In the genomic region with DNA sequence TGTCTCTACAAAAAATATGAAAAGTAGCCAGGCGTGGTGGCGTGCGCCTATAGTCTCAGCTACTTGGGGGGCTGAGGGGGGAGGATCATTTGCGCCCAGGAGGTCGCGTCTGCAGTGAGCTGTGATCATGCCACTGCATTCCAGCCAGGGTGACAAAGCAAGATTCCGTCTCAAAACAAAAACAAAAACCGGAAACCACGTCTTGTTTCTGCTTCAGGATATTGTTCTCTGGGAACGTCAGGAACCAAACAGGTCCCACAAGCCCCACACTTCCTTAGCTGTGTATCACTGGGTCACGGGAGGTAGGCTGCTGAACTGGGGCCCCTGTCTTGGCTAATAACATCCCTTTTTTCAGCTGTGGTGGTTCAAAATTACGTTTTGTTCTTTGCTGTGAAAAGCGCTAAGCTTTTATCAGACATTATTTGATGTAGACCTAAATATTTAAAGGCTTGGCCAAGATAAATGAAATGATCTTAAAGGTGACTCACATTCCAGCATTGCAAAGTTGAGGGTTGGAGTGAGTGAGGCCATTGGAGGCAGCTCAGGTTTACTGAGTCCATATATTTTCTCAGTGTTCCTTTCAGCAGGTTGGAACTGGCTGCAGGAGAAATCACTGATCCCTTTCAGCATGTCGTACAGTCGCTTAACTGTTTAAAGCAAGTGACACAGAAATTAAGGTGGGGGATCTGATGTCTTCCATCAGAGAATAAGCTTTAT, we compare ENCODE assay signal across 9 cellular contexts. TPM values are rescaled to one million over a fixed set of nuclear protein-coding genes. Genes with fewer than 3 reads are reported as not detected.
DNase-seq lines count a peak whose midpoint lies in the region; ATAC-seq, FAIRE-seq and TF ChIP-seq lines count a peak whose summit lies in the region.
"Had no signal": no experiment of that assay in that cellular context is flagged by ENCODE, and none has a peak within 500 bp of the region (broad histone marks: within the 10 kb centered on the region; RNA-seq: fewer than 3 reads in every experiment).

No MANE protein-coding gene starts in this region.

- no peaks in the 10 kb centered on the region for H3K9me1 ChIP-seq in endothelial cell of umbilical vein (replicated peaks; ENCODE audit: control insufficient read depth, extremely low read depth, insufficient read depth, low read length)

- peak in 4 of 5 donors; percentile 32 to 65 (median 60) for DNase-seq in heart left ventricle
- no peak for DNase-seq in Right ventricle myocardium inferior (ENCODE audit: missing footprints)
- peak; percentile 98 for DNase-seq in endothelial cell of umbilical vein (ENCODE audit: low read depth, low spot score)
- DNase-seq in mesothelial cell of epicardium (ENCODE audit: low spot score in 2 of 2, unreplicated experiment in 2 of 2), result no peak
- DNase-seq in vagina (ENCODE audit: extremely low spot score in 2 of 2), result no peak
- DNase-seq in omental fat pad (ENCODE audit: low spot score), result no peak
- DNase-seq in RKO (ENCODE audit: low spot score), result no peak
- DNase-seq: NCI-H748 treated with DMSO at 0.1 percent for 48 hours had no signal

- FAIRE-seq in endothelial cell of umbilical vein (lab: Jason Lieb, UNC), result peak; percentile 96

- peak overlapping the region; percentile 9 for H3K4me2 ChIP-seq in endothelial cell of umbilical vein (ENCODE audit: insufficient read depth, low read length)

- CTCF ChIA-PET in endothelial cell of umbilical vein (lab: Charles Lee), result interaction anchor here (0.7 to 3.0 kb wide), 17 partner anchors 9 to 84 kb away, joined by 3 to 25 read pairs (median 4); a partner anchor contains a TSS

- 54 to 69% (median 60%) methylated on average over 15 of the region's 15 CpGs for WGBS in heart left ventricle, 4 donors

- H3K4me1 Mint-ChIP-seq in mesothelial cell of epicardium, result peaks cover 28% of the 10 kb centered on the region

- ATAC-seq in heart left ventricle (peak; percentile 45 to 77 (median 56)), Right ventricle myocardium inferior (no peak), omental fat pad (ENCODE audit: low FRiP score) (no peak), HG02588 (IDR thresholded peaks at IDR 0.05; ENCODE audit: unreplicated experiment) (no peak)

- H3K27ac ChIP-seq in heart left ventricle, result peak overlapping the region; percentile 75 to 96 (median 87)
- H3K27ac ChIP-seq in endothelial cell of umbilical vein (ENCODE audit: insufficient read depth, low read depth, low read length), result peak overlapping the region; percentile 98
- peak overlapping the region; percentile 53 for H3K27ac ChIP-seq in vagina

- no peaks in the 10 kb centered on the region for H3K27me3 Mint-ChIP-seq in mesothelial cell of epicardium (ENCODE audit: low read depth)

- no peaks in the 10 kb centered on the region for H3K9me3 ChIP-seq in heart left ventricle
- no peaks in the 10 kb centered on the region for H3K9me3 ChIP-seq in endothelial cell of umbilical vein (replicated peaks; ENCODE audit: control insufficient read depth, insufficient read depth, low read length)
- no peaks in the 10 kb centered on the region for H3K9me3 ChIP-seq in vagina

- no peak overlapping the region for H2AFZ ChIP-seq in endothelial cell of umbilical vein (ENCODE audit: low read depth, low read length)

- H3K27me3 ChIP-seq in heart left ventricle (no peaks in the 10 kb centered on the region), endothelial cell of umbilical vein (ENCODE audit: control insufficient read depth in 2 of 2, insufficient read depth in 2 of 2, low read length in 2 of 2) (no peaks in the 10 kb centered on the region), vagina (no peaks in the 10 kb centered on the region)

- peak overlapping the region; percentile 50 for H3K27ac Mint-ChIP-seq in mesothelial cell of epicardium

- dilution Hi-C loops in endothelial cell of umbilical vein (cut with MboI; ENCODE audit: extremely low pct_ligation_motif_present, low sequenced_read_pairs), result no loop called here

- H3K79me2 ChIP-seq in endothelial cell of umbilical vein (ENCODE audit: control insufficient read depth, insufficient read depth, low read length), result peaks cover 6% of the 10 kb centered on the region

- no peaks in the 10 kb centered on the region for H3K36me3 Mint-ChIP-seq in mesothelial cell of epicardium

- H3K36me3 ChIP-seq in heart left ventricle (no peaks in the 10 kb centered on the region), endothelial cell of umbilical vein (ENCODE audit: control insufficient read depth in 2 of 2, extremely low read depth in 1 of 2, insufficient read depth in 2 of 2, low read length in 2 of 2) (no peaks in the 10 kb centered on the region), vagina (no peaks in the 10 kb centered on the region)

- BruUV-seq in endothelial cell of umbilical vein (replicated peaks; lab: Mats Ljungman, UMichigan), result TSS peak; percentile 6

- peaks cover 0 to 86% (median 52%) of the 10 kb centered on the region in 12 donors for H3K4me1 ChIP-seq in heart left ventricle
- H3K4me1 ChIP-seq in endothelial cell of umbilical vein (ENCODE audit: control insufficient read depth, extremely low read depth, insufficient read depth, low read length), result peaks cover 63% of the 10 kb centered on the region
- H3K4me1 ChIP-seq in vagina, result peaks cover 25% of the 10 kb centered on the region

- TF ChIP-seq POLR2A in heart left ventricle (IDR thresholded peaks at IDR 0.05) (no peak), endothelial cell of umbilical vein (IDR thresholded peaks at IDR 0.05; ENCODE audit: low read depth, low read length) (peak; percentile 90), vagina (IDR thresholded peaks at IDR 0.05) (no peak)

- TF ChIP-seq CTCF in heart left ventricle (IDR thresholded peaks at IDR 0.05), result no peak
- TF ChIP-seq CTCF in endothelial cell of umbilical vein (IDR thresholded peaks at IDR 0.05; ENCODE audit: extremely low read depth in 1 of 2, insufficient read depth in 1 of 2, low read depth in 1 of 2, low read length in 2 of 2), result no peak
- no peak for TF ChIP-seq CTCF in mesothelial cell of epicardium (IDR thresholded peaks at IDR 0.05; ENCODE audit: unreplicated experiment)
- no peak for TF ChIP-seq CTCF in vagina (IDR thresholded peaks at IDR 0.05)
- no peak for TF ChIP-seq CTCF in omental fat pad (IDR thresholded peaks at IDR 0.05)

- no peaks in the 10 kb centered on the region for H4K20me1 ChIP-seq in endothelial cell of umbilical vein (replicated peaks; ENCODE audit: control insufficient read depth, extremely low read depth, insufficient read depth, low read length)

- no peaks in the 10 kb centered on the region for H3K9me3 Mint-ChIP-seq in mesothelial cell of epicardium

- intact Hi-C loops in heart left ventricle (cut with DNase I) (loop anchor here in 2 of 10 donors (2.0 kb wide), 1 partner anchor 14 kb away; no protein-coding TSS in a partner anchor), Right ventricle myocardium inferior (cut with DNase I) (no loop called here), endothelial cell of umbilical vein (cut with micrococcal nuclease) (loop anchor here (1.0 kb wide), 6 partner anchors 14 to 82 kb away; no protein-coding TSS in a partner anchor), vagina (cut with DNase I) (no loop called here)

- H3K4me3 ChIP-seq in heart left ventricle (no peak overlapping the region), endothelial cell of umbilical vein (replicated peaks in 1 of 3; ENCODE audit: insufficient read depth in 1 of 3, low read depth in 1 of 3, low read length in 3 of 3) (no peak overlapping the region), vagina (no peak overlapping the region)

- no peak overlapping the region for H3K4me3 Mint-ChIP-seq in mesothelial cell of epicardium

- H3K9ac ChIP-seq in endothelial cell of umbilical vein (replicated peaks; ENCODE audit: extremely low read depth, insufficient read depth, low read length), result peak overlapping the region; percentile 89

- POLR2A ChIA-PET in endothelial cell of umbilical vein (lab: Charles Lee), result interaction anchor here (1.2 to 2.8 kb wide), 5 partner anchors 10 to 36 kb away, joined by 8 to 44 read pairs (median 15); a partner anchor contains a TSS

TF ChIP-seq in endothelial cell of umbilical vein, 7 proteins besides CTCF, POLR2A, EP300 and RAD21:
- TF ChIP-seq EZH2 (IDR thresholded peaks at IDR 0.05; ENCODE audit: borderline replicate concordance, low read depth, low read length, severe bottlenecking) (no peak), GATA2 (IDR thresholded peaks at IDR 0.05; ENCODE audit: insufficient read depth, insufficient read length, low read depth, low read length) (peak; percentile 77), JUN (IDR thresholded peaks at IDR 0.05; ENCODE audit: borderline replicate concordance, insufficient read depth, insufficient read length, low read depth) (peak; percentile 91), FOS (IDR thresholded peaks at IDR 0.05; ENCODE audit: borderline replicate concordance, insufficient read depth, low read length) (peak; percentile 93), POLR2AphosphoS5 (IDR thresholded peaks at IDR 0.05; ENCODE audit: insufficient read depth, low read depth, low read length) (peak; percentile 99), MYC (IDR thresholded peaks at IDR 0.05; ENCODE audit: low read depth, low read length) (peak; percentile 43)
- TF ChIP-seq, protein P1, sequence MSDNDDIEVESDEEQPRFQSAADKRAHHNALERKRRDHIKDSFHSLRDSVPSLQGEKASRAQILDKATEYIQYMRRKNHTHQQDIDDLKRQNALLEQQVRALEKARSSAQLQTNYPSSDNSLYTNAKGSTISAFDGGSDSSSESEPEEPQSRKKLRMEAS (IDR thresholded peaks at IDR 0.05; ENCODE audit: insufficient read depth, insufficient read length), result peak; percentile 15

RNA-seq across cellular contexts. Expression of a gene that starts 16.4 kb away (rescaled TPM):
- total RNA-seq in heart left ventricle (100 to 1,000 TPM in 1 of 9 donors, 10 to 100 TPM in 8; 43.6 to 116 (median 53.7) TPM), Right ventricle myocardium inferior (65.5 TPM), endothelial cell of umbilical vein (606 and 631 TPM in 2 replicates), mesothelial cell of epicardium (42.6 to 47.6 TPM (median 47.0 TPM) in 3 replicates), vagina (40.5 TPM), omental fat pad (100 to 1,000 TPM in 3 of 4 donors, 10 to 100 TPM in 1; 72.8 to 330 (median 113) TPM)
- polyA plus RNA-seq in heart left ventricle (10 to 100 TPM; 26.6 to 69.5 TPM), endothelial cell of umbilical vein (215 and 276 TPM in 2 replicates)
- 185 and 188 TPM in 2 replicates for polyA plus RNA-seq in endothelial cell of umbilical vein (2011; cell fraction: cytosol; rRNA removed)
- 360 and 367 TPM in 2 replicates for polyA plus RNA-seq in endothelial cell of umbilical vein (2011; cell fraction: nucleus; rRNA removed)
- polyA plus RNA-seq in endothelial cell of umbilical vein (2012), result 277 and 279 TPM in 2 replicates
- polyA minus RNA-seq in endothelial cell of umbilical vein, result 250 TPM in 2 replicates
- polyA minus RNA-seq in endothelial cell of umbilical vein (2011; cell fraction: cytosol; rRNA and poly(A)+ RNA removed), result 19.9 TPM
- 378 and 398 TPM in 2 replicates for polyA minus RNA-seq in endothelial cell of umbilical vein (2011; cell fraction: nucleus; rRNA and poly(A)+ RNA removed)

Comparison
In these comparisons a context has a peak if more than half of its experiments do, and no peak if none do; other contexts are left out.
1. ATAC-seq: peak in heart left ventricle (4 of 4); none in Right ventricle myocardium inferior (single experiment), omental fat pad (single experiment) and HG02588 (single experiment).
2. DNase-seq: peak in heart left ventricle (4 of 5) and endothelial cell of umbilical vein (single experiment); none in Right ventricle myocardium inferior (single experiment), mesothelial cell of epicardium (0 of 2), vagina (0 of 2), omental fat pad (single experiment) and RKO (single experiment).
3. Peak in every context shown above with its lines, with median percentiles within 50 percentile points of each other: H3K27ac ChIP-seq.